19 cellular contexts compared by ENCODE assay signal in genomic region chr19:24099829-24100228, GRCh38. TPM values are rescaled to one million over a fixed set of nuclear protein-coding genes. Genes with fewer than 3 reads are reported as not detected.
DNase-seq lines count a peak whose midpoint lies in the region; ATAC-seq and TF ChIP-seq lines count a peak whose summit lies in the region.
"Had no signal": no experiment of that assay in that cellular context is flagged by ENCODE, and none has a peak within 500 bp of the region (broad histone marks: within the 10 kb centered on the region; RNA-seq: fewer than 3 reads in every experiment).

No MANE protein-coding gene starts in this region.

- DNase-seq in natural killer cell (no peak), mesothelial cell of epicardium (ENCODE audit: low spot score in 2 of 2, unreplicated experiment in 2 of 2) (no peak), SJCRH30 (no peak)
- DNase-seq in natural killer cell treated with Interleukin-12 subunit alpha and Interleukin-12 subunit beta and Interleukin-15 and Interleukin-18, amount 100 ng/mL, for 72 hours (ENCODE audit: low spot score): no peak
- no peak for DNase-seq in central memory CD8-positive, alpha-beta T cell (ENCODE audit: low spot score in 2 of 2)
- DNase-seq in activated T-cell treated with anti-CD3 and anti-CD28 coated beads, Interleukin-2, amount 50 U/mL, for 24 hours: no peak
- DNase-seq: Kasumi-1, MM.1S, NCI-H1092, NCI-H1436 treated with DMSO at 0.1 percent for 48 hours, NCI-H2029, NCI-H345, NCI-H526, PC-3, RPMI8226 had no signal

- H3K36me3 Mint-ChIP-seq in natural killer cell (no peaks in the 10 kb centered on the region), mesothelial cell of epicardium (peaks cover 29% of the 10 kb centered on the region)
- peaks cover 28% of the 10 kb centered on the region for H3K36me3 Mint-ChIP-seq in natural killer cell treated with Interleukin-12 subunit alpha and Interleukin-12 subunit beta and Interleukin-15 and Interleukin-18, amount 100 ng/mL, for 72 hours
- H3K36me3 Mint-ChIP-seq in central memory CD8-positive, alpha-beta T cell (ENCODE audit: insufficient read depth): peaks cover 13% of the 10 kb centered on the region
- peaks cover 90% of the 10 kb centered on the region for H3K36me3 Mint-ChIP-seq in activated T-cell treated with anti-CD3 and anti-CD28 coated beads, Interleukin-2, amount 50 U/mL, for 24 hours (ENCODE audit: low read depth)

- no peaks in the 10 kb centered on the region for H3K4me1 ChIP-seq in SJCRH30

- no peak overlapping the region for H3K27ac ChIP-seq in SJCRH30

- H3K27me3 ChIP-seq in SJCRH30: no peaks in the 10 kb centered on the region

- H3K9me3 Mint-ChIP-seq in natural killer cell (no peaks in the 10 kb centered on the region), mesothelial cell of epicardium (peaks cover 7% of the 10 kb centered on the region)
- H3K9me3 Mint-ChIP-seq in natural killer cell treated with Interleukin-12 subunit alpha and Interleukin-12 subunit beta and Interleukin-15 and Interleukin-18, amount 100 ng/mL, for 72 hours: no peaks in the 10 kb centered on the region
- no peaks in the 10 kb centered on the region for H3K9me3 Mint-ChIP-seq in central memory CD8-positive, alpha-beta T cell
- peaks cover 33% of the 10 kb centered on the region for H3K9me3 Mint-ChIP-seq in activated T-cell treated with anti-CD3 and anti-CD28 coated beads, Interleukin-2, amount 50 U/mL, for 24 hours
- H3K9me3 Mint-ChIP-seq: GM23338 had no signal

- peaks cover 22% of the 10 kb centered on the region for H3K9me3 ChIP-seq in SJCRH30 (replicated peaks)

- peaks cover 45 to 51% of the 10 kb centered on the region in 2 donors for H3K4me1 Mint-ChIP-seq in natural killer cell
- peaks cover 16 to 25% of the 10 kb centered on the region in 2 donors for H3K4me1 Mint-ChIP-seq in natural killer cell treated with Interleukin-12 subunit alpha and Interleukin-12 subunit beta and Interleukin-15 and Interleukin-18, amount 100 ng/mL, for 72 hours (ENCODE audit: low read depth in 2 of 2)
- H3K4me1 Mint-ChIP-seq in central memory CD8-positive, alpha-beta T cell: peaks cover 37% of the 10 kb centered on the region
- H3K4me1 Mint-ChIP-seq in mesothelial cell of epicardium: peaks cover 36% of the 10 kb centered on the region
- H3K4me1 Mint-ChIP-seq in activated T-cell treated with anti-CD3 and anti-CD28 coated beads, Interleukin-2, amount 50 U/mL, for 24 hours (ENCODE audit: low read depth): peaks cover 22% of the 10 kb centered on the region
- H3K4me1 Mint-ChIP-seq: CD14-positive monocyte had no signal

- TF ChIP-seq CTCF in natural killer cell (IDR thresholded peaks at IDR 0.05) (no peak), mesothelial cell of epicardium (IDR thresholded peaks at IDR 0.05; ENCODE audit: unreplicated experiment) (no peak)

- ATAC-seq in natural killer cell: peak in 2 of 3 donors; percentile 40 to 47
- ATAC-seq in natural killer cell treated with Interleukin-12 subunit alpha and Interleukin-12 subunit beta and Interleukin-15 and Interleukin-18, amount 100 ng/mL, for 72 hours: no peak
- no peak for ATAC-seq in central memory CD8-positive, alpha-beta T cell (replicated peaks; ENCODE audit: extremely low read depth, poor library complexity, severe bottlenecking)
- ATAC-seq in GM21447 (IDR thresholded peaks at IDR 0.05; ENCODE audit: unreplicated experiment): no peak
- ATAC-seq: GM23338, PC-3 had no signal

- H3K4me3 ChIP-seq in SJCRH30: no peak overlapping the region
- H3K4me3 ChIP-seq: GM23338 had no signal

- no peak overlapping the region for H3K4me3 Mint-ChIP-seq in natural killer cell
- H3K4me3 Mint-ChIP-seq in natural killer cell treated with Interleukin-12 subunit alpha and Interleukin-12 subunit beta and Interleukin-15 and Interleukin-18, amount 100 ng/mL, for 72 hours: no peak overlapping the region
- H3K4me3 Mint-ChIP-seq in central memory CD8-positive, alpha-beta T cell: no peak overlapping the region
- no peak overlapping the region for H3K4me3 Mint-ChIP-seq in mesothelial cell of epicardium
- no peak overlapping the region for H3K4me3 Mint-ChIP-seq in activated T-cell treated with anti-CD3 and anti-CD28 coated beads, Interleukin-2, amount 50 U/mL, for 24 hours
- H3K4me3 Mint-ChIP-seq: CD14-positive monocyte, GM23338 had no signal

- H3K27me3 Mint-ChIP-seq in natural killer cell (ENCODE audit: low read depth in 2 of 2): no peaks in the 10 kb centered on the region
- no peaks in the 10 kb centered on the region for H3K27me3 Mint-ChIP-seq in natural killer cell treated with Interleukin-12 subunit alpha and Interleukin-12 subunit beta and Interleukin-15 and Interleukin-18, amount 100 ng/mL, for 72 hours
- no peaks in the 10 kb centered on the region for H3K27me3 Mint-ChIP-seq in central memory CD8-positive, alpha-beta T cell
- no peaks in the 10 kb centered on the region for H3K27me3 Mint-ChIP-seq in mesothelial cell of epicardium (ENCODE audit: low read depth)
- H3K27me3 Mint-ChIP-seq in activated T-cell treated with anti-CD3 and anti-CD28 coated beads, Interleukin-2, amount 50 U/mL, for 24 hours: no peaks in the 10 kb centered on the region
- H3K27me3 Mint-ChIP-seq: IgD-negative memory B cell had no signal

- H3K27ac Mint-ChIP-seq in natural killer cell (peak overlapping the region; percentile 54 to 60), mesothelial cell of epicardium (peak overlapping the region; percentile 63)
- H3K27ac Mint-ChIP-seq in natural killer cell treated with Interleukin-12 subunit alpha and Interleukin-12 subunit beta and Interleukin-15 and Interleukin-18, amount 100 ng/mL, for 72 hours: no peak overlapping the region
- peak overlapping the region; percentile 22 for H3K27ac Mint-ChIP-seq in central memory CD8-positive, alpha-beta T cell (ENCODE audit: low read depth)
- no peak overlapping the region for H3K27ac Mint-ChIP-seq in activated T-cell treated with anti-CD3 and anti-CD28 coated beads, Interleukin-2, amount 50 U/mL, for 24 hours
- H3K27ac Mint-ChIP-seq: CD14-positive monocyte had no signal

- H3K36me3 ChIP-seq in SJCRH30: peaks cover 69% of the 10 kb centered on the region

- intact Hi-C loops in natural killer cell (cut with micrococcal nuclease): no loop called here

RNA-seq across cellular contexts. Expression of gene ZNF254, which starts 12.8 kb away (rescaled TPM):
- total RNA-seq in natural killer cell (10 to 100 TPM; 16.7 to 20.5 (median 19.8) TPM), mesothelial cell of epicardium (33.9 to 35.7 TPM (median 35.5 TPM) in 3 replicates)
- total RNA-seq in natural killer cell treated with Interleukin-12 subunit alpha and Interleukin-12 subunit beta and Interleukin-15 and Interleukin-18, amount 100 ng/mL, for 72 hours: 10 to 100 TPM; 10.5 to 13.4 TPM
- total RNA-seq in SJCRH30 (2014; rRNA removed; shearing (Covaris generic)): 24.2 and 29.4 TPM in 2 replicates

Comparison
In these comparisons a context has a peak if more than half of its experiments do, and no peak if none do; other contexts are left out.
1. ATAC-seq: peak in natural killer cell (2 of 3); none in natural killer cell treated with Interleukin-12 subunit alpha and Interleukin-12 subunit beta and Interleukin-15 and Interleukin-18, amount 100 ng/mL, for 72 hours (0 of 2), central memory CD8-positive, alpha-beta T cell (single experiment) and GM21447 (single experiment).
2. H3K27ac Mint-ChIP-seq: peak in natural killer cell (2 of 2), central memory CD8-positive, alpha-beta T cell (single experiment) and mesothelial cell of epicardium (single experiment); none in natural killer cell treated with Interleukin-12 subunit alpha and Interleukin-12 subunit beta and Interleukin-15 and Interleukin-18, amount 100 ng/mL, for 72 hours (0 of 2) and activated T-cell treated with anti-CD3 and anti-CD28 coated beads, Interleukin-2, amount 50 U/mL, for 24 hours (single experiment).